ENCODE assay signal across 18 cellular contexts in genomic region chr1:5971471-5972197, GRCh38. TPM values are rescaled to one million over a fixed set of nuclear protein-coding genes. Genes with fewer than 3 reads are reported as not detected.
DNase-seq lines count a peak whose midpoint lies in the region; ATAC-seq and TF ChIP-seq lines count a peak whose summit lies in the region.
"Had no signal": no experiment of that assay in that cellular context is flagged by ENCODE, and none has a peak within 500 bp of the region (broad histone marks: within the 10 kb centered on the region; RNA-seq: fewer than 3 reads in every experiment).

No MANE protein-coding gene starts in this region.

- H2BK120ac ChIP-seq in IMR-90 (ENCODE audit: low read depth, low read length), result no peak overlapping the region

- ATAC-seq in IMR-90 (ENCODE audit: low read depth) (no peak), sciatic nerve (no peak), HG03108 (IDR thresholded peaks at IDR 0.05; ENCODE audit: unreplicated experiment) (no peak)

- H2BK5ac ChIP-seq in IMR-90 (ENCODE audit: low read depth, low read length, poor library complexity, severe bottlenecking), result no peak overlapping the region

- H3K9me1 ChIP-seq in IMR-90 (ENCODE audit: insufficient read depth, low read length), result no peaks in the 10 kb centered on the region; the same call in 1 of the 2 replicates

- in situ Hi-C loops in IMR-90 (cut with MboI; ENCODE audit: low sequenced_read_pairs), result loop anchor here (25.0 kb wide), 1 partner anchor 1309 kb away; the partner anchor contains the start of gene AJAP1

- no peak overlapping the region for H3K4me3 ChIP-seq in IMR-90 (ENCODE audit: insufficient read depth, low read depth, low read length)
- H3K4me3 ChIP-seq in endocrine pancreas (ENCODE audit: control insufficient read depth, insufficient read depth, low read length), result peak overlapping the region; percentile 44
- H3K4me3 ChIP-seq: BLaER1 treated with 17β-estradiol and CSF1 and Interleukin-3, amounts not matched to agents 10 nM and 100 nM had no signal

- no peak overlapping the region for H3K4ac ChIP-seq in IMR-90 (ENCODE audit: low read depth, low read length)

- H3K27me3 ChIP-seq in IMR-90 (ENCODE audit: control insufficient read depth, insufficient read depth, low read length) (no peaks in the 10 kb centered on the region), endocrine pancreas (ENCODE audit: control insufficient read depth, insufficient read depth, low read length) (no peaks in the 10 kb centered on the region)
- H3K27me3 ChIP-seq: BLaER1 treated with 17β-estradiol and CSF1 and Interleukin-3, amounts not matched to agents 10 nM and 100 nM had no signal

- 74% methylated on average over 12 of the region's 22 CpGs; no CpG with 5 or more reads in 1 of the 2 experiments for whole genome bisulfite sequencing in IMR-90 (ENCODE audit: extremely low coverage in 2 of 2, insufficient read length in 1 of 2), 2 experiments

- H3K9ac ChIP-seq in IMR-90 (ENCODE audit: low read depth, low read length) (no peak overlapping the region), endocrine pancreas (ENCODE audit: control insufficient read depth, insufficient read depth, low read length) (peak overlapping the region; percentile 17)
- H3K9ac ChIP-seq: BLaER1 treated with 17β-estradiol and CSF1 and Interleukin-3, amounts not matched to agents 10 nM and 100 nM had no signal

- CTCF ChIA-PET in IMR-90 (lab: Yijun Ruan, JAX), result no interaction called here

- no TSS peak for BruUV-seq in IMR-90 (replicated peaks; lab: Mats Ljungman, UMichigan)

- no peaks in the 10 kb centered on the region for H4K20me1 ChIP-seq in IMR-90 (ENCODE audit: insufficient read depth, low read length)

- no peak overlapping the region for H3K27ac ChIP-seq in IMR-90 (ENCODE audit: insufficient read depth, low read length)
- H3K27ac ChIP-seq: 22Rv1; BLaER1 treated with 17β-estradiol and CSF1 and Interleukin-3, amounts not matched to agents 10 nM and 100 nM; RWPE1 had no signal

- H2AFZ ChIP-seq in IMR-90 (replicated peaks; ENCODE audit: low read length, poor library complexity), result peak overlapping the region; percentile 3

- DNase-seq in NCI-H1417 (lab: John Stamatoyannopoulos, UW), result peak in 2 of 3 experiments; percentile 56 to 74
- DNase-seq in NCI-H1417 treated with DMSO at 0.1 percent for 48 hours (lab: John Stamatoyannopoulos, UW), result no peak
- no peak for DNase-seq in IMR-90
- DNase-seq in sciatic nerve (ENCODE audit: low spot score), result peak; percentile 50
- DNase-seq in H4 (ENCODE audit: low spot score), result no peak
- no peak for DNase-seq in activated T-cell treated with anti-CD3 and anti-CD28 coated beads, Interleukin-2, amount 50 U/mL, for 48 hours
- DNase-seq: DMS 273 treated with DMSO at 0.1 percent for 48 hours; HCEC 1CT; MV-4-11; NCI-H146; NCI-H524 treated with DMSO at 0.1 percent for 48 hours; NK-92 treated with Interleukin-12 subunit alpha and Interleukin-12 subunit beta, amount 100 ng/mL, for 24 hours; OCI-M1 had no signal

- POLR2A ChIA-PET in IMR-90 (lab: Charles Lee; ENCODE audit: unreplicated experiment), result interaction anchor here (0.5 kb wide), 1 partner anchor 81 kb away, joined by 3 read pairs; no protein-coding TSS in a partner anchor

- H3K36me3 ChIP-seq in IMR-90 (ENCODE audit: control insufficient read depth, insufficient read depth, low read length), result peaks cover 4% of the 10 kb centered on the region
- no peaks in the 10 kb centered on the region for H3K36me3 ChIP-seq in endocrine pancreas (ENCODE audit: control insufficient read depth, insufficient read depth, low read length)

- H3K79me1 ChIP-seq in IMR-90 (ENCODE audit: low read depth in 1 of 2, low read length in 2 of 2), result no peaks in the 10 kb centered on the region; a peak in 1 of 4 replicates

- no peak for TF ChIP-seq POLR2A in IMR-90 (IDR thresholded peaks at IDR 0.05; ENCODE audit: low read depth, low read length)

- no peak overlapping the region for H3K23ac ChIP-seq in IMR-90 (ENCODE audit: low read depth, low read length)

- no peak overlapping the region for H3K18ac ChIP-seq in IMR-90 (ENCODE audit: low read depth, low read length)

- no peak overlapping the region for H3K14ac ChIP-seq in IMR-90 (replicated peaks; ENCODE audit: low read depth, low read length)

- H2AK5ac ChIP-seq in IMR-90 (ENCODE audit: low read depth, low read length), result no peak overlapping the region

- no peak overlapping the region for H4K8ac ChIP-seq in IMR-90 (ENCODE audit: low read depth in 2 of 2, low read length in 2 of 2)

- intact Hi-C loops in IMR-90 (cut with micrococcal nuclease), result no loop called here
- intact Hi-C loops in sciatic nerve (cut with DNase I), result loop anchor here (10.0 kb wide), 1 partner anchor 467 kb away; no protein-coding TSS in a partner anchor

- H3K56ac ChIP-seq in IMR-90 (ENCODE audit: extremely low read depth, insufficient read depth, low read length), result no peak overlapping the region

- dilution Hi-C loops in IMR-90 (cut with HindIII; ENCODE audit: low sequenced_read_pairs, unreplicated experiment), result no loop called here

- H2BK15ac ChIP-seq in IMR-90 (ENCODE audit: low read depth, low read length), result no peak overlapping the region

- H4K91ac ChIP-seq in IMR-90 (ENCODE audit: insufficient read depth, low read depth, low read length), result no peak overlapping the region

- TF ChIP-seq RAD21 in IMR-90 (IDR thresholded peaks at IDR 0.05; ENCODE audit: low read length), result no peak

- H2AK9ac ChIP-seq in IMR-90 (replicated peaks; ENCODE audit: low read depth, low read length, poor library complexity), result no peak overlapping the region

- TF ChIP-seq CTCF in IMR-90 (conservative IDR thresholded peaks at IDR 0.05; ENCODE audit: low read depth, low read length), result no peak

- no peak overlapping the region for H3K4me2 ChIP-seq in IMR-90 (ENCODE audit: low read depth, low read length)
- H3K4me2 ChIP-seq: BLaER1 treated with 17β-estradiol and CSF1 and Interleukin-3, amounts not matched to agents 10 nM and 100 nM had no signal

- no peak overlapping the region for H4K5ac ChIP-seq in IMR-90 (ENCODE audit: low read depth, low read length)

- no peaks in the 10 kb centered on the region for H3K4me1 ChIP-seq in IMR-90 (ENCODE audit: control insufficient read depth, insufficient read depth, low read length)
- peaks cover 7% of the 10 kb centered on the region for H3K4me1 ChIP-seq in endocrine pancreas (ENCODE audit: control insufficient read depth, insufficient read depth, low read length)

- H3K9me3 ChIP-seq in IMR-90 (ENCODE audit: control insufficient read depth, insufficient read depth, low read length), result no peaks in the 10 kb centered on the region
- no peaks in the 10 kb centered on the region for H3K9me3 ChIP-seq in endocrine pancreas (ENCODE audit: control insufficient read depth, low read length)
- H3K9me3 ChIP-seq: BLaER1 treated with 17β-estradiol and CSF1 and Interleukin-3, amounts not matched to agents 10 nM and 100 nM had no signal

- H2BK20ac ChIP-seq in IMR-90 (ENCODE audit: low read depth, low read length), result no peak overlapping the region

TF ChIP-seq in IMR-90, 13 proteins besides CTCF, POLR2A, EP300 and RAD21:
- no peak for TF ChIP-seq CHD1 (IDR thresholded peaks at IDR 0.05; ENCODE audit: low read depth, low read length)
- TF ChIP-seq SMC3 (IDR thresholded peaks at IDR 0.05; ENCODE audit: low read depth, low read length), result no peak
- TF ChIP-seq RFX5 (IDR thresholded peaks at IDR 0.05; ENCODE audit: low read depth, low read length), result no peak
- no peak for TF ChIP-seq USF2 (IDR thresholded peaks at IDR 0.05; ENCODE audit: low read depth, low read length)
- no peak for TF ChIP-seq ELK1 (IDR thresholded peaks at IDR 0.05; ENCODE audit: borderline replicate concordance, low read depth, low read length)

RNA-seq across cellular contexts. Expression of gene NPHP4, which starts 20.6 kb away (rescaled TPM):
- total RNA-seq in IMR-90 (2012; rRNA removed) (1.4 and 2.0 TPM in 2 replicates), sciatic nerve (18.0 TPM)
- 5.5 and 5.8 TPM in 2 replicates for polyA plus RNA-seq in IMR-90 (2012; rRNA removed)
- polyA plus RNA-seq in IMR-90 (2012; cell fraction: cytosol; rRNA removed), result 2.2 and 4.1 TPM in 2 replicates
- 20.1 and 40.5 TPM in 2 replicates for polyA plus RNA-seq in IMR-90 (2012; cell fraction: nucleus; rRNA removed; ENCODE audit: low replicate concordance)
- 2.4 and 12.0 TPM in 2 replicates for total RNA-seq in H4 (2014; rRNA removed; shearing (Covaris generic))

Comparison
In these comparisons a context has a peak if more than half of its experiments do, and no peak if none do; other contexts are left out.
1. DNase-seq: peak in NCI-H1417 (2 of 3) and sciatic nerve (single experiment); none in NCI-H1417 treated with DMSO at 0.1 percent for 48 hours (single experiment), IMR-90 (single experiment), H4 (single experiment) and activated T-cell treated with anti-CD3 and anti-CD28 coated beads, Interleukin-2, amount 50 U/mL, for 48 hours (0 of 2).